29 cellular contexts compared by ENCODE assay signal in genomic region chr4:25827897-25828296, GRCh38.
"Had no signal": no experiment of that assay in that cellular context is flagged by ENCODE, and none has a peak within 500 bp of the region (broad histone marks: within the 10 kb centered on the region; RNA-seq: fewer than 3 reads in every experiment).

No MANE protein-coding gene starts in this region.

- H3K36me3 ChIP-seq: adrenal gland, gastrocnemius medialis, neural progenitor cell, right atrium auricular region, transverse colon had no signal

- H3K4me3 ChIP-seq: adrenal gland, body of pancreas, gastrocnemius medialis, neural progenitor cell, psoas muscle, right atrium auricular region, smooth muscle cell, transverse colon had no signal

- H3K36me3 Mint-ChIP-seq: natural killer cell, neural progenitor cell had no signal

- DNase-seq: activated CD4-positive, alpha-beta T cell treated with anti-CD3 and anti-CD28 coated beads for 4 hours; activated CD4-positive, alpha-beta T cell treated with anti-CD3 and anti-CD28 coated beads, Interleukin-2, amount 50 U/mL, for 4 hours; activated naive CD4-positive, alpha-beta T cell treated with Interleukin-2 at 50 U/mL for 16 hours; activated naive CD8-positive, alpha-beta T cell treated with anti-CD3 and anti-CD28 coated beads for 36 hours; activated T-cell treated with anti-CD3 and anti-CD28 coated beads for 4 hours; activated T-cell treated with anti-CD3 and anti-CD28 coated beads, Interleukin-2, amount 50 U/mL, for 72 hours; aorta; body of pancreas; effector CD8-positive, alpha-beta T cell; gastrocnemius medialis; glutamatergic neuron; hippocampal formation; left colon; natural killer cell; occipital lobe; stimulated activated CD4-positive, alpha-beta T cell treated with anti-CD3 and anti-CD28 coated beads, Interleukin-1b, Interleukin-23, amount 100 ng/mL, for 48 hours; stimulated activated CD4-positive, alpha-beta T cell treated with anti-CD3 and anti-CD28 coated beads, Interleukin-4, amount 100 ng/mL, for 4 hours; stimulated activated CD8-positive, alpha-beta memory T cell treated with anti-CD3 and anti-CD28 coated beads, Interleukin-4, amount 100 ng/mL, for 48 hours; stimulated activated naive CD4-positive, alpha-beta T cell treated with Interleukin-2 at 50 U/mL for 16 hours; transverse colon had no signal

- H3K4me1 Mint-ChIP-seq: activated naive CD8-positive, alpha-beta T cell treated with anti-CD3 and anti-CD28 coated beads for 36 hours had no signal

- H3K4me1 ChIP-seq: gastrocnemius medialis, parathyroid adenoma, psoas muscle, right atrium auricular region, transverse colon had no signal

- H3K27ac Mint-ChIP-seq: activated naive CD8-positive, alpha-beta T cell treated with anti-CD3 and anti-CD28 coated beads for 36 hours; activated T-cell treated with anti-CD3 and anti-CD28 coated beads, Interleukin-2, amount 50 U/mL, for 72 hours; natural killer cell; neural progenitor cell had no signal

- ATAC-seq: activated T-cell treated with anti-CD3 and anti-CD28 coated beads, Interleukin-2, amount 50 U/mL, for 72 hours; body of pancreas; left colon; natural killer cell had no signal

- H3K4me3 Mint-ChIP-seq: activated naive CD8-positive, alpha-beta T cell treated with anti-CD3 and anti-CD28 coated beads for 36 hours; activated T-cell treated with anti-CD3 and anti-CD28 coated beads, Interleukin-2, amount 50 U/mL, for 72 hours; natural killer cell; neural progenitor cell had no signal

- H3K9me3 Mint-ChIP-seq: activated naive CD8-positive, alpha-beta T cell treated with anti-CD3 and anti-CD28 coated beads for 36 hours; activated T-cell treated with anti-CD3 and anti-CD28 coated beads, Interleukin-2, amount 50 U/mL, for 72 hours; natural killer cell; neural progenitor cell had no signal

- H3K27me3 Mint-ChIP-seq: activated naive CD8-positive, alpha-beta T cell treated with anti-CD3 and anti-CD28 coated beads for 36 hours had no signal

- H3K9me3 ChIP-seq: adrenal gland, body of pancreas, gastrocnemius medialis, psoas muscle, right atrium auricular region, transverse colon had no signal

- FAIRE-seq: colon, keratinocyte, urothelium cell line had no signal

- H3K27me3 ChIP-seq: adrenal gland, body of pancreas, gastrocnemius medialis, neural progenitor cell, right atrium auricular region, transverse colon had no signal

- H3K27ac ChIP-seq: adrenal gland, gastrocnemius medialis, neural progenitor cell, parathyroid adenoma, psoas muscle, right atrium auricular region, transverse colon had no signal
